ENCODE assay signal across 26 cellular contexts in the genomic region with DNA sequence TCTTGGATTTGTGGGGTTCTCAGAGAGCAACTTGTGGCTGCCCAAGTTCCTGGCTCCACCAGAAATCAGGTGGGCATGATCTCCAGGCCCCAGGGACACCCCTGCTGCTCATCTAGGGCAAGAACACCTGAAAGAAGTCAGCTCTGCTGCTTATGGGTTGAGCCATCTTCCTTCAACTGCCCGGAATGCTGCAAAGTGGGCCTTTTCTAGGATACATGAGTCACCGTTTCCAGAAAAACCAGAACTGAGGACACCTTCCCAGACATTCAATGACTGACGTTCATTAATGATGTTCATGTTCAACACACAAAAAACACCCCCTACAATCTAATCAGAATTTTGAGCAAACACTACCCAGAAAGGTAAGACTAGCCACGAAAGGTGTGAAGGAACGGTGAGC.
"Had no signal": no experiment of that assay in that cellular context is flagged by ENCODE, and none has a peak within 500 bp of the region (broad histone marks: within the 10 kb centered on the region; RNA-seq: fewer than 3 reads in every experiment).

No MANE protein-coding gene starts in this region.

- H3K27ac Mint-ChIP-seq: activated CD4-positive, alpha-beta memory T cell treated with anti-CD3 and anti-CD28 coated beads for 36 hours; activated naive CD4-positive, alpha-beta T cell treated with anti-CD3 and anti-CD28 coated beads for 36 hours; activated naive CD8-positive, alpha-beta T cell treated with anti-CD3 and anti-CD28 coated beads, Interleukin-2, amount 10 ng/mL, durations not matched to agents 7 days and 5 days; activated T-cell treated with anti-CD3 and anti-CD28 coated beads, Interleukin-2, amount 50 U/mL, for 72 hours; endodermal cell; immature natural killer cell; natural killer cell treated with Interleukin-12 subunit alpha and Interleukin-12 subunit beta and Interleukin-15 and Interleukin-18, amount 100 ng/mL, for 72 hours; stimulated activated naive B cell treated with anti-CD40 and anti-IgM and Interleukin-4, amounts not matched to agents 10 μg/mL and 1 μg/mL and 100 μg/mL, for 72 hours had no signal

- ATAC-seq: activated T-cell treated with anti-CD3 and anti-CD28 coated beads, Interleukin-2, amount 50 U/mL, for 72 hours; natural killer cell treated with Interleukin-12 subunit alpha and Interleukin-12 subunit beta and Interleukin-15 and Interleukin-18, amount 100 ng/mL, for 72 hours; pancreas; right lobe of liver; stimulated activated naive B cell treated with anti-CD40 and anti-IgM and Interleukin-4, amounts not matched to agents 10 μg/mL and 1 μg/mL and 100 μg/mL, for 72 hours had no signal

- H3K27me3 ChIP-seq: breast epithelium, colonic mucosa, dorsolateral prefrontal cortex, neutrophil, pancreas, right lobe of liver, testis, upper lobe of left lung had no signal

- H3K36me3 Mint-ChIP-seq: natural killer cell treated with Interleukin-12 subunit alpha and Interleukin-12 subunit beta and Interleukin-15 and Interleukin-18, amount 100 ng/mL, for 72 hours had no signal

- H3K36me3 ChIP-seq: breast epithelium, colonic mucosa, pancreas, right lobe of liver had no signal

- DNase-seq: activated CD4-positive, alpha-beta memory T cell treated with anti-CD3 and anti-CD28 coated beads for 36 hours; activated CD4-positive, alpha-beta T cell treated with anti-CD3 and anti-CD28 coated beads for 4 hours; activated CD4-positive, CD25-positive, alpha-beta regulatory T cell; activated effector memory CD4-positive, alpha-beta T cell treated with Interleukin-2 at 50 U/mL for 16 hours; activated naive CD4-positive, alpha-beta T cell treated with anti-CD3 and anti-CD28 coated beads for 36 hours; activated naive CD8-positive, alpha-beta T cell treated with anti-CD3 and anti-CD28 coated beads, Interleukin-2, amount 10 ng/mL, durations not matched to agents 7 days and 5 days; activated T-cell treated with anti-CD3 and anti-CD28 coated beads, Interleukin-2, amount 50 U/mL, for 72 hours; amniotic stem cell; colonic mucosa; dorsolateral prefrontal cortex; endodermal cell; immature natural killer cell; kidney glomerular epithelial cell; left ventricle myocardium inferior; midbrain; right lobe of liver; stimulated activated naive B cell treated with anti-CD40 and anti-IgM and Interleukin-4, amounts not matched to agents 10 μg/mL and 1 μg/mL and 100 μg/mL, for 72 hours; T-helper 9 cell; testis; upper lobe of left lung had no signal

- H3K4me1 ChIP-seq: breast epithelium, colonic mucosa, pancreas, right lobe of liver had no signal

- H3K27ac ChIP-seq: breast epithelium, colonic mucosa, epithelial cell of prostate, left ventricle myocardium inferior, neutrophil, pancreas, right lobe of liver, skin epidermis, testis, upper lobe of left lung had no signal

- H3K9me3 Mint-ChIP-seq: activated CD4-positive, alpha-beta memory T cell treated with anti-CD3 and anti-CD28 coated beads for 36 hours; activated naive CD4-positive, alpha-beta T cell treated with anti-CD3 and anti-CD28 coated beads for 36 hours; activated naive CD8-positive, alpha-beta T cell treated with anti-CD3 and anti-CD28 coated beads, Interleukin-2, amount 10 ng/mL, durations not matched to agents 7 days and 5 days; activated T-cell treated with anti-CD3 and anti-CD28 coated beads, Interleukin-2, amount 50 U/mL, for 72 hours; endodermal cell; immature natural killer cell; natural killer cell treated with Interleukin-12 subunit alpha and Interleukin-12 subunit beta and Interleukin-15 and Interleukin-18, amount 100 ng/mL, for 72 hours; stimulated activated naive B cell treated with anti-CD40 and anti-IgM and Interleukin-4, amounts not matched to agents 10 μg/mL and 1 μg/mL and 100 μg/mL, for 72 hours had no signal

- H3K4me1 Mint-ChIP-seq: endodermal cell had no signal

- H3K9me3 ChIP-seq: breast epithelium, colonic mucosa, left ventricle myocardium inferior, neutrophil, pancreas, right lobe of liver, testis, upper lobe of left lung had no signal

- H3K4me3 ChIP-seq: breast epithelium, colonic mucosa, dorsolateral prefrontal cortex, left ventricle myocardium inferior, pancreas, right lobe of liver, skin epidermis, testis, upper lobe of left lung had no signal

- H3K4me3 Mint-ChIP-seq: activated CD4-positive, alpha-beta memory T cell treated with anti-CD3 and anti-CD28 coated beads for 36 hours; activated naive CD4-positive, alpha-beta T cell treated with anti-CD3 and anti-CD28 coated beads for 36 hours; activated naive CD8-positive, alpha-beta T cell treated with anti-CD3 and anti-CD28 coated beads, Interleukin-2, amount 10 ng/mL, durations not matched to agents 7 days and 5 days; activated T-cell treated with anti-CD3 and anti-CD28 coated beads, Interleukin-2, amount 50 U/mL, for 72 hours; endodermal cell; immature natural killer cell; natural killer cell treated with Interleukin-12 subunit alpha and Interleukin-12 subunit beta and Interleukin-15 and Interleukin-18, amount 100 ng/mL, for 72 hours; stimulated activated naive B cell treated with anti-CD40 and anti-IgM and Interleukin-4, amounts not matched to agents 10 μg/mL and 1 μg/mL and 100 μg/mL, for 72 hours had no signal

- H3K27me3 Mint-ChIP-seq: activated CD4-positive, alpha-beta memory T cell treated with anti-CD3 and anti-CD28 coated beads for 36 hours; activated naive CD8-positive, alpha-beta T cell treated with anti-CD3 and anti-CD28 coated beads, Interleukin-2, amount 10 ng/mL, durations not matched to agents 7 days and 5 days; natural killer cell treated with Interleukin-12 subunit alpha and Interleukin-12 subunit beta and Interleukin-15 and Interleukin-18, amount 100 ng/mL, for 72 hours; stimulated activated naive B cell treated with anti-CD40 and anti-IgM and Interleukin-4, amounts not matched to agents 10 μg/mL and 1 μg/mL and 100 μg/mL, for 72 hours had no signal
